In genomic region chr20:2874456-2874855, GRCh38 we compare ENCODE assay signal across 8 cellular contexts. TPM values are rescaled to one million over a fixed set of nuclear protein-coding genes. Genes with fewer than 3 reads are reported as not detected.
A peak's percentile ranks its signal among the peaks of the same experiment; 100 is the strongest.
DNase-seq lines count a peak whose midpoint lies in the region; ATAC-seq and TF ChIP-seq lines count a peak whose summit lies in the region.

No MANE protein-coding gene starts in this region.

- CTCF ChIA-PET in AG04450 (lab: Charles Lee): no interaction called here
- CTCF ChIA-PET in HCT116 (lab: Charles Lee): no interaction called here

- H3K27ac Mint-ChIP-seq in activated naive CD4-positive, alpha-beta T cell treated with anti-CD3 and anti-CD28 coated beads, Interleukin-2, amount 50 U/mL, for 72 hours: peak overlapping the region; percentile 61 to 87

- H2AFZ ChIP-seq in HCT116 (ENCODE audit: low read depth, low read length, poor library complexity, severe bottlenecking): no peak overlapping the region

- peak overlapping the region; percentile 77 for H3K4me2 ChIP-seq in HCT116 (ENCODE audit: low read length)

- peaks cover 11 to 20% of the 10 kb centered on the region in 2 donors for H3K36me3 Mint-ChIP-seq in activated naive CD4-positive, alpha-beta T cell treated with anti-CD3 and anti-CD28 coated beads, Interleukin-2, amount 50 U/mL, for 72 hours

- peak overlapping the region; percentile 91 for H3K9ac ChIP-seq in HCT116 (ENCODE audit: low read length)

- peaks cover 57% of the 10 kb centered on the region for H3K79me2 ChIP-seq in HCT116 (ENCODE audit: insufficient read depth, low read length)

- H3K4me3 ChIP-seq in AG04450 (ENCODE audit: low read depth, low read length): peak overlapping the region; percentile 85
- H3K4me3 ChIP-seq in HCT116 (replicated peaks in 1 of 2; ENCODE audit: low read depth in 1 of 2, low read length in 2 of 2): peak overlapping the region; percentile 93 to 96
- H3K4me3 ChIP-seq in thoracic aorta: peak overlapping the region; percentile 98

- H3K9me3 ChIP-seq in AG04450 (ENCODE audit: control insufficient read depth, insufficient read depth, low read length) (no peaks in the 10 kb centered on the region; the same call in 1 of the 2 replicates), HCT116 (ENCODE audit: control insufficient read depth in 1 of 2, insufficient read depth in 1 of 2, low read depth in 1 of 2, low read length in 2 of 2) (no peaks in the 10 kb centered on the region), thoracic aorta (no peaks in the 10 kb centered on the region)

- no peaks in the 10 kb centered on the region for H3K9me3 Mint-ChIP-seq in activated naive CD4-positive, alpha-beta T cell treated with anti-CD3 and anti-CD28 coated beads, Interleukin-2, amount 50 U/mL, for 72 hours

- H3K9me2 ChIP-seq in HCT116 (ENCODE audit: insufficient read depth): no peaks in the 10 kb centered on the region

- RAD21 ChIA-PET in HCT116 (lab: Charles Lee; ENCODE audit: low non-redundant PET in 1 of 2, low total read pairs in 2 of 2, uncharacterized antibody in 2 of 2, unreplicated experiment in 2 of 2): no interaction called here

- no peaks in the 10 kb centered on the region for H3K36me3 ChIP-seq in HCT116 (ENCODE audit: control insufficient read depth in 1 of 2, insufficient read depth in 2 of 2, low read length in 2 of 2)
- no peaks in the 10 kb centered on the region for H3K36me3 ChIP-seq in thoracic aorta

- H3K27me3 ChIP-seq in AG04450 (ENCODE audit: control insufficient read depth, insufficient read depth, low read length): no peaks in the 10 kb centered on the region
- H3K27me3 ChIP-seq in HCT116 (ENCODE audit: insufficient read depth, low read length): no peaks in the 10 kb centered on the region
- H3K27me3 ChIP-seq in thoracic aorta (replicated peaks; ENCODE audit: insufficient read depth): no peaks in the 10 kb centered on the region

- TSS peak; percentile 47 for BruUV-seq in HCT116 (replicated peaks; lab: Mats Ljungman, UMichigan)

- H3K27ac ChIP-seq in AG04450 (ENCODE audit: low read depth, low read length) (no peak overlapping the region), HCT116 (ENCODE audit: low read depth, low read length) (no peak overlapping the region), thoracic aorta (no peak overlapping the region)

- TF ChIP-seq POLR2A in HCT116 (IDR thresholded peaks at IDR 0.05; ENCODE audit: borderline replicate concordance, extremely low read depth, insufficient read depth, insufficient read length): no peak

- TF ChIP-seq CTCF in AG04450 (IDR thresholded peaks at IDR 0.05; ENCODE audit: low read depth, low read length): no peak
- TF ChIP-seq CTCF in HCT116 (IDR thresholded peaks at IDR 0.05 in 2 of 3, conservative IDR thresholded peaks at IDR 0.05 in 1 of 3; ENCODE audit: borderline replicate concordance in 1 of 3, insufficient read depth in 1 of 3, low read depth in 2 of 3, low read length in 2 of 3): no peak
- TF ChIP-seq CTCF in thoracic aorta (IDR thresholded peaks at IDR 0.05): no peak

- H3K4me1 ChIP-seq in HCT116 (ENCODE audit: control insufficient read depth in 1 of 2, insufficient read depth in 2 of 2, low read length in 2 of 2) (peaks cover 21 to 43% of the 10 kb centered on the region in 2 experiments), thoracic aorta (ENCODE audit: control insufficient read depth in 1 of 2, low read depth in 2 of 2) (peaks cover 11 to 44% of the 10 kb centered on the region in 2 donors)

- ATAC-seq in HCT116 (no peak), thoracic aorta (ENCODE audit: insufficient number of reproducible peaks, low FRiP score, low read depth) (no peak), GM19328 (IDR thresholded peaks at IDR 0.05; ENCODE audit: unreplicated experiment) (no peak), HG03025 (IDR thresholded peaks at IDR 0.05; ENCODE audit: low FRiP score, unreplicated experiment) (no peak)
- no peak for ATAC-seq in activated naive CD4-positive, alpha-beta T cell treated with anti-CD3 and anti-CD28 coated beads, Interleukin-2, amount 50 U/mL, for 72 hours

- POLR2A ChIA-PET in AG04450 (lab: Yijun Ruan, JAX): no interaction called here
- POLR2A ChIA-PET in HCT116 (lab: Charles Lee): no interaction called here

- peaks cover 8% of the 10 kb centered on the region; the same call in 1 of the 2 replicates for H4K20me1 ChIP-seq in HCT116 (ENCODE audit: insufficient read depth)

- DNase-seq in AG04450 (ENCODE audit: low read depth, low spot score): no peak
- no peak for DNase-seq in HCT116 (ENCODE audit: low read depth, low spot score)
- DNase-seq in activated naive CD4-positive, alpha-beta T cell treated with anti-CD3 and anti-CD28 coated beads, Interleukin-2, amount 50 U/mL, for 72 hours (ENCODE audit: low spot score in 2 of 2): no peak
- peak; percentile 10 for DNase-seq in kidney tubule cell (ENCODE audit: low spot score)
- no peak for DNase-seq in thoracic aorta (ENCODE audit: low spot score)
- no peak for DNase-seq in NCI-H2081 (lab: John Stamatoyannopoulos, UW)

- no peak for TF ChIP-seq RAD21 in HCT116 (IDR thresholded peaks at IDR 0.05; ENCODE audit: low read depth)

- intact Hi-C loops in HCT116 (cut with micrococcal nuclease): no loop called here

TF ChIP-seq in HCT116, 20 proteins besides CTCF, POLR2A, EP300 and RAD21:
- TF ChIP-seq SIN3A (IDR thresholded peaks at IDR 0.05; ENCODE audit: low read depth) (no peak), ZFX (IDR thresholded peaks at IDR 0.05) (no peak), YY1 (IDR thresholded peaks at IDR 0.05; ENCODE audit: extremely low read depth, insufficient replicate concordance, low read depth, low read length) (no peak), EGR1 (IDR thresholded peaks at IDR 0.05; ENCODE audit: low read depth) (no peak), EZH2 (IDR thresholded peaks at IDR 0.05) (no peak), REST (IDR thresholded peaks at IDR 0.05; ENCODE audit: low read depth) (no peak), ZNF274 (IDR thresholded peaks at IDR 0.05; ENCODE audit: low read depth, low read length) (no peak), EZH2phosphoT487 (IDR thresholded peaks at IDR 0.05; ENCODE audit: borderline replicate concordance) (no peak), ELF1 (IDR thresholded peaks at IDR 0.05; ENCODE audit: borderline replicate concordance, low read depth) (no peak), CEBPB (IDR thresholded peaks at IDR 0.05; ENCODE audit: low read depth) (no peak), SP1 (IDR thresholded peaks at IDR 0.05; ENCODE audit: low read depth) (no peak)

RNA-seq across cellular contexts. Expression of gene PTPRA, which starts 1.2 kb away (rescaled TPM):
- polyA plus RNA-seq in AG04450 (2011; rRNA removed): 68.0 and 87.4 TPM in 2 replicates
- polyA minus RNA-seq in AG04450 (2011; rRNA and poly(A)+ RNA removed): 49.0 and 56.3 TPM in 2 replicates
- total RNA-seq in HCT116 (2021; ENCODE audit: unreplicated experiment) (44.6 TPM), thoracic aorta (10 to 100 TPM; 36.7 to 42.7 TPM)
- 34.4 and 40.2 TPM in 2 replicates for polyA plus RNA-seq in HCT116 (2012)
- total RNA-seq in activated naive CD4-positive, alpha-beta T cell treated with anti-CD3 and anti-CD28 coated beads, Interleukin-2, amount 50 U/mL, for 72 hours: 10 to 100 TPM; 37.8 to 55.8 TPM

RNA-seq across cellular contexts. Expression of gene VPS16, which starts 33.9 kb away (rescaled TPM):
- polyA plus RNA-seq in AG04450 (2011; rRNA removed): 33.5 and 36.7 TPM in 2 replicates
- 38.9 and 47.8 TPM in 2 replicates for polyA minus RNA-seq in AG04450 (2011; rRNA and poly(A)+ RNA removed)
- total RNA-seq in HCT116 (2021; ENCODE audit: unreplicated experiment): 38.1 TPM
- 31.9 and 37.5 TPM in 2 replicates for polyA plus RNA-seq in HCT116 (2012)
- 10 to 100 TPM; 45.7 to 52.0 TPM for total RNA-seq in activated naive CD4-positive, alpha-beta T cell treated with anti-CD3 and anti-CD28 coated beads, Interleukin-2, amount 50 U/mL, for 72 hours
- 10 to 100 TPM; 21.8 to 24.2 TPM for total RNA-seq in thoracic aorta

RNA-seq across cellular contexts. Expression of gene PCED1A, which starts 34.0 kb away (rescaled TPM):
- 17.5 and 19.7 TPM in 2 replicates for polyA plus RNA-seq in AG04450 (2011; rRNA removed)
- polyA minus RNA-seq in AG04450 (2011; rRNA and poly(A)+ RNA removed): 10.2 and 13.7 TPM in 2 replicates
- total RNA-seq in HCT116 (2021; ENCODE audit: unreplicated experiment) (31.8 TPM), thoracic aorta (10 to 100 TPM; 40.6 to 44.3 TPM)
- polyA plus RNA-seq in HCT116 (2012): 27.6 and 36.2 TPM in 2 replicates
- 10 to 100 TPM; 29.5 to 33.6 TPM for total RNA-seq in activated naive CD4-positive, alpha-beta T cell treated with anti-CD3 and anti-CD28 coated beads, Interleukin-2, amount 50 U/mL, for 72 hours

RNA-seq across cellular contexts. Expression of gene TMEM239, which starts 58.3 kb away (rescaled TPM):
- polyA plus RNA-seq in AG04450 (2011; rRNA removed): not detected in 2 replicates
- polyA minus RNA-seq in AG04450 (2011; rRNA and poly(A)+ RNA removed): 0.14 TPM in 1 of 2 replicates, not detected in the other
- total RNA-seq in HCT116 (2021; ENCODE audit: unreplicated experiment): not detected
- not detected in 2 replicates for polyA plus RNA-seq in HCT116 (2012)
- not detected for total RNA-seq in activated naive CD4-positive, alpha-beta T cell treated with anti-CD3 and anti-CD28 coated beads, Interleukin-2, amount 50 U/mL, for 72 hours
- not detected for total RNA-seq in thoracic aorta

RNA-seq across cellular contexts. Expression of gene C20orf141, which starts 59.7 kb away (rescaled TPM):
- not detected in 2 replicates for polyA plus RNA-seq in AG04450 (2011; rRNA removed)
- 0.46 TPM in 1 of 2 replicates, not detected in the other for polyA minus RNA-seq in AG04450 (2011; rRNA and poly(A)+ RNA removed)
- total RNA-seq in HCT116 (2021; ENCODE audit: unreplicated experiment) (not detected), thoracic aorta (not detected)
- not detected in 2 replicates for polyA plus RNA-seq in HCT116 (2012)
- not detected for total RNA-seq in activated naive CD4-positive, alpha-beta T cell treated with anti-CD3 and anti-CD28 coated beads, Interleukin-2, amount 50 U/mL, for 72 hours
